1 cellular context compared by ENCODE assay signal in the genomic region with DNA sequence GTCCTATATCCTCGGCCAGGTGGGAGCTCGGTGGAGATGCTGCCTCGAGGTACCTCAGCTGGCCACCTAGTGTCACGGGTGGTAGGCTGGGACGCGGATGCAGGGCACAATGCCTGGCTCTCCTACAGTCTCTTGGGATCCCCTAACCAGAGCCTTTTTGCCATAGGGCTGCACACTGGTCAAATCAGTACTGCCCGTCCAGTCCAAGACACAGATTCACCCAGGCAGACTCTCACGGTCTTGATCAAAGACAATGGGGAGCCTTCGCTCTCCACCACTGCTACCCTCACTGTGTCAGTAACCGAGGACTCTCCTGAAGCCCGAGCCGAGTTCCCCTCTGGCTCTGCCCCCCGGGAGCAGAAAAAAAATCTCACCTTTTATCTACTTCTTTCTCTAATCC.
TF ChIP-seq lines count a peak whose summit lies in the region.

No MANE protein-coding gene starts in this region.

TF ChIP-seq in GM12878, 131 proteins besides CTCF, POLR2A, EP300 and RAD21:
- TF ChIP-seq MXI1 (IDR thresholded peaks at IDR 0.05; ENCODE audit: low read depth, low read length) = no peak
- TF ChIP-seq, protein P1, sequence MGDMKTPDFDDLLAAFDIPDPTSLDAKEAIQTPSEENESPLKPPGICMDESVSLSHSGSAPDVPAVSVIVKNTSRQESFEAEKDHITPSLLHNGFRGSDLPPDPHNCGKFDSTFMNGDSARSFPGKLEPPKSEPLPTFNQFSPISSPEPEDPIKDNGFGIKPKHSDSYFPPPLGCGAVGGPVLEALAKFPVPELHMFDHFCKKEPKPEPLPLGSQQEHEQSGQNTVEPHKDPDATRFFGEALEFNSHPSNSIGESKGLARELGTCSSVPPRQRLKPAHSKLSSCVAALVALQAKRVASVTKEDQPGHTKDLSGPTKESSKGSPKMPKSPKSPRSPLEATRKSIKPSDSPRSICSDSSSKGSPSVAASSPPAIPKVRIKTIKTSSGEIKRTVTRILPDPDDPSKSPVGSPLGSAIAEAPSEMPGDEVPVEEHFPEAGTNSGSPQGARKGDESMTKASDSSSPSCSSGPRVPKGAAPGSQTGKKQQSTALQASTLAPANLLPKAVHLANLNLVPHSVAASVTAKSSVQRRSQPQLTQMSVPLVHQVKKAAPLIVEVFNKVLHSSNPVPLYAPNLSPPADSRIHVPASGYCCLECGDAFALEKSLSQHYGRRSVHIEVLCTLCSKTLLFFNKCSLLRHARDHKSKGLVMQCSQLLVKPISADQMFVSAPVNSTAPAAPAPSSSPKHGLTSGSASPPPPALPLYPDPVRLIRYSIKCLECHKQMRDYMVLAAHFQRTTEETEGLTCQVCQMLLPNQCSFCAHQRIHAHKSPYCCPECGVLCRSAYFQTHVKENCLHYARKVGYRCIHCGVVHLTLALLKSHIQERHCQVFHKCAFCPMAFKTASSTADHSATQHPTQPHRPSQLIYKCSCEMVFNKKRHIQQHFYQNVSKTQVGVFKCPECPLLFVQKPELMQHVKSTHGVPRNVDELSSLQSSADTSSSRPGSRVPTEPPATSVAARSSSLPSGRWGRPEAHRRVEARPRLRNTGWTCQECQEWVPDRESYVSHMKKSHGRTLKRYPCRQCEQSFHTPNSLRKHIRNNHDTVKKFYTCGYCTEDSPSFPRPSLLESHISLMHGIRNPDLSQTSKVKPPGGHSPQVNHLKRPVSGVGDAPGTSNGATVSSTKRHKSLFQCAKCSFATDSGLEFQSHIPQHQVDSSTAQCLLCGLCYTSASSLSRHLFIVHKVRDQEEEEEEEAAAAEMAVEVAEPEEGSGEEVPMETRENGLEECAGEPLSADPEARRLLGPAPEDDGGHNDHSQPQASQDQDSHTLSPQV (IDR thresholded peaks at IDR 0.05) = no peak
- no peak for TF ChIP-seq TARDBP (IDR thresholded peaks at IDR 0.05; ENCODE audit: borderline replicate concordance)
- TF ChIP-seq, protein P2, sequence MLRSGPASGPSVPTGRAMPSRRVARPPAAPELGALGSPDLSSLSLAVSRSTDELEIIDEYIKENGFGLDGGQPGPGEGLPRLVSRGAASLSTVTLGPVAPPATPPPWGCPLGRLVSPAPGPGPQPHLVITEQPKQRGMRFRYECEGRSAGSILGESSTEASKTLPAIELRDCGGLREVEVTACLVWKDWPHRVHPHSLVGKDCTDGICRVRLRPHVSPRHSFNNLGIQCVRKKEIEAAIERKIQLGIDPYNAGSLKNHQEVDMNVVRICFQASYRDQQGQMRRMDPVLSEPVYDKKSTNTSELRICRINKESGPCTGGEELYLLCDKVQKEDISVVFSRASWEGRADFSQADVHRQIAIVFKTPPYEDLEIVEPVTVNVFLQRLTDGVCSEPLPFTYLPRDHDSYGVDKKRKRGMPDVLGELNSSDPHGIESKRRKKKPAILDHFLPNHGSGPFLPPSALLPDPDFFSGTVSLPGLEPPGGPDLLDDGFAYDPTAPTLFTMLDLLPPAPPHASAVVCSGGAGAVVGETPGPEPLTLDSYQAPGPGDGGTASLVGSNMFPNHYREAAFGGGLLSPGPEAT (IDR thresholded peaks at IDR 0.05; ENCODE audit: low read depth) = no peak
- TF ChIP-seq BMI1 (IDR thresholded peaks at IDR 0.05; ENCODE audit: borderline replicate concordance) = no peak
- TF ChIP-seq CHD2 (IDR thresholded peaks at IDR 0.05; ENCODE audit: borderline replicate concordance, low read depth, low read length) = no peak
- TF ChIP-seq EGR1 (IDR thresholded peaks at IDR 0.05; ENCODE audit: borderline replicate concordance in 1 of 2, low read depth in 2 of 2, low read length in 2 of 2) = no peak
- TF ChIP-seq SIN3A (IDR thresholded peaks at IDR 0.05; ENCODE audit: low read depth, low read length) = no peak
- no peak for TF ChIP-seq TAF1 (IDR thresholded peaks at IDR 0.05; ENCODE audit: borderline replicate concordance, low read depth, low read length)
- no peak for TF ChIP-seq KDM1A (IDR thresholded peaks at IDR 0.05; ENCODE audit: borderline replicate concordance)
- TF ChIP-seq CBX3 (IDR thresholded peaks at IDR 0.05; ENCODE audit: borderline replicate concordance, low read depth) = no peak
TF ChIP-seq in GM12878: peak in this region for 0.
